Comparison of ENCODE assay signal across 1 cellular context in the genomic region with DNA sequence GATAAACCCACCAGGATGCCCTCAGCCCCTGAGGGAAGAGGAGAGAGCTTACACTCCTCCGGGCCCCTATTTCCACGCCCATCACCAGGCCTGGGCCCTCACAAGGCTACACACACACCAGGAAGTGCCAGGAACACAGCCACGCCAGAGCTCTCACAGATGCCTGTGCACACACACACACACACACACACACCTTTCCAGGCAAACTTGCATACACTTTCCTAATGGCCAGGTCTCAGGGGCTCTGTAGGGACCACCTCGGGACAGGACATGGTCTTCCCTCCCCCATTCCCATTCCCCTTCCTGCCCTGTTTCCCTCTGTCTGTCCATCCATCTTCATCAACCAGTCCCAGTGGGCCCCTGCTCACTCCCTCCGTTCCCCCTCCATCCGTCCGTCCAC.
TF ChIP-seq lines count a peak whose summit lies in the region.

No MANE protein-coding gene starts in this region.

TF ChIP-seq in IMR-90, 13 proteins besides CTCF, POLR2A, EP300 and RAD21:
- TF ChIP-seq, protein P1, sequence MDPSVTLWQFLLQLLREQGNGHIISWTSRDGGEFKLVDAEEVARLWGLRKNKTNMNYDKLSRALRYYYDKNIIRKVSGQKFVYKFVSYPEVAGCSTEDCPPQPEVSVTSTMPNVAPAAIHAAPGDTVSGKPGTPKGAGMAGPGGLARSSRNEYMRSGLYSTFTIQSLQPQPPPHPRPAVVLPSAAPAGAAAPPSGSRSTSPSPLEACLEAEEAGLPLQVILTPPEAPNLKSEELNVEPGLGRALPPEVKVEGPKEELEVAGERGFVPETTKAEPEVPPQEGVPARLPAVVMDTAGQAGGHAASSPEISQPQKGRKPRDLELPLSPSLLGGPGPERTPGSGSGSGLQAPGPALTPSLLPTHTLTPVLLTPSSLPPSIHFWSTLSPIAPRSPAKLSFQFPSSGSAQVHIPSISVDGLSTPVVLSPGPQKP (IDR thresholded peaks at IDR 0.05; ENCODE audit: borderline replicate concordance, low read depth, low read length): no peak
- TF ChIP-seq RCOR1 (IDR thresholded peaks at IDR 0.05; ENCODE audit: insufficient replicate concordance, low read length) (no peak), NFE2L2 (IDR thresholded peaks at IDR 0.05; ENCODE audit: low read depth, low read length) (no peak), MAZ (IDR thresholded peaks at IDR 0.05; ENCODE audit: borderline replicate concordance, low read depth, low read length) (no peak), CHD1 (IDR thresholded peaks at IDR 0.05; ENCODE audit: low read depth, low read length) (no peak), MAFK (IDR thresholded peaks at IDR 0.05; ENCODE audit: low read depth, low read length) (no peak), CEBPB (IDR thresholded peaks at IDR 0.05; ENCODE audit: low read depth, low read length) (no peak), MXI1 (IDR thresholded peaks at IDR 0.05; ENCODE audit: borderline replicate concordance, low read depth, low read length) (no peak), SMC3 (IDR thresholded peaks at IDR 0.05; ENCODE audit: low read depth, low read length) (no peak), RFX5 (IDR thresholded peaks at IDR 0.05; ENCODE audit: low read depth, low read length) (no peak), BHLHE40 (IDR thresholded peaks at IDR 0.05; ENCODE audit: low read depth, low read length) (no peak), FOS (IDR thresholded peaks at IDR 0.05; ENCODE audit: low read depth, low read length) (no peak)
- TF ChIP-seq, protein P2, sequence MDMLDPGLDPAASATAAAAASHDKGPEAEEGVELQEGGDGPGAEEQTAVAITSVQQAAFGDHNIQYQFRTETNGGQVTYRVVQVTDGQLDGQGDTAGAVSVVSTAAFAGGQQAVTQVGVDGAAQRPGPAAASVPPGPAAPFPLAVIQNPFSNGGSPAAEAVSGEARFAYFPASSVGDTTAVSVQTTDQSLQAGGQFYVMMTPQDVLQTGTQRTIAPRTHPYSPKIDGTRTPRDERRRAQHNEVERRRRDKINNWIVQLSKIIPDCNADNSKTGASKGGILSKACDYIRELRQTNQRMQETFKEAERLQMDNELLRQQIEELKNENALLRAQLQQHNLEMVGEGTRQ (IDR thresholded peaks at IDR 0.05; ENCODE audit: low read depth, low read length): no peak
TF ChIP-seq in IMR-90: peak in this region for 0.
